Comparison of ENCODE assay signal across 18 cellular contexts in genomic region chr1:204095248-204095640, GRCh38. TPM values are rescaled to one million over a fixed set of nuclear protein-coding genes. Genes with fewer than 3 reads are reported as not detected.
A peak's percentile ranks its signal among the peaks of the same experiment; 100 is the strongest.
DNase-seq lines count a peak whose midpoint lies in the region; ATAC-seq and TF ChIP-seq lines count a peak whose summit lies in the region.
"Had no signal": no experiment of that assay in that cellular context is flagged by ENCODE, and none has a peak within 500 bp of the region (broad histone marks: within the 10 kb centered on the region; RNA-seq: fewer than 3 reads in every experiment).

No MANE protein-coding gene starts in this region.

- no peak for TF ChIP-seq POLR2A in uterus (IDR thresholded peaks at IDR 0.05)

- DNase-seq in right cardiac atrium (peak in 1 of 3 donors; percentile 19), cardiac septum (ENCODE audit: low spot score) (no peak), endodermal cell (no peak), neural progenitor cell (ENCODE audit: low spot score) (peak; percentile 42), uterus (no peak), NCI-H2081 treated with DMSO at 0.1 percent for 48 hours (lab: John Stamatoyannopoulos, UW) (no peak), activated gamma-delta T cell (lab: John Stamatoyannopoulos, UW) (no peak), NCI-H2107 (lab: John Stamatoyannopoulos, UW) (no peak)
- DNase-seq: activated CD4-positive, alpha-beta memory T cell treated with anti-CD3 and anti-CD28 coated beads for 36 hours; activated CD4-positive, CD25-positive, alpha-beta regulatory T cell; activated effector memory CD4-positive, alpha-beta T cell treated with anti-CD3 and anti-CD28 coated beads, Interleukin-2, amount 50 U/mL, for 16 hours; Kasumi-1; NCI-H524; stimulated activated CD4-positive, alpha-beta T cell treated with anti-CD3 and anti-CD28 coated beads, Interleukin-4, amount 100 ng/mL, for 4 hours; T1000 had no signal

- WGBS in right cardiac atrium = 80% methylated on average over 6 of the region's 6 CpGs
- WGBS in endodermal cell (ENCODE audit: insufficient coverage in 1 of 2, insufficient read length in 1 of 2), 2 experiments = 72 to 86% methylated on average over 6 of the region's 6 CpGs

- H3K4me2 ChIP-seq in neural progenitor cell = peak overlapping the region; percentile 87

- no peaks in the 10 kb centered on the region for H3K27me3 ChIP-seq in right cardiac atrium (ENCODE audit: control insufficient read depth, insufficient read depth)
- no peaks in the 10 kb centered on the region for H3K27me3 ChIP-seq in endodermal cell (ENCODE audit: control insufficient read depth, insufficient read depth, low read length, poor library complexity, severe bottlenecking)
- no peaks in the 10 kb centered on the region for H3K27me3 ChIP-seq in neural progenitor cell
- H3K27me3 ChIP-seq in uterus = no peaks in the 10 kb centered on the region
- H3K27me3 ChIP-seq: BLaER1 treated with 17β-estradiol and CSF1 and Interleukin-3, amounts not matched to agents 10 nM and 100 nM had no signal

- H3K4me3 Mint-ChIP-seq in endodermal cell (no peak overlapping the region), neural progenitor cell (peak overlapping the region; percentile 83)
- H3K4me3 Mint-ChIP-seq: activated CD4-positive, alpha-beta memory T cell treated with anti-CD3 and anti-CD28 coated beads for 36 hours had no signal

- no peaks in the 10 kb centered on the region for H3K9me3 ChIP-seq in right cardiac atrium (ENCODE audit: control insufficient read depth, low read length)
- H3K9me3 ChIP-seq in endodermal cell (ENCODE audit: control insufficient read depth, low read length) = no peaks in the 10 kb centered on the region
- H3K9me3 ChIP-seq in neural progenitor cell (ENCODE audit: low read depth) = no peaks in the 10 kb centered on the region
- no peaks in the 10 kb centered on the region for H3K9me3 ChIP-seq in uterus
- H3K9me3 ChIP-seq: BLaER1 treated with 17β-estradiol and CSF1 and Interleukin-3, amounts not matched to agents 10 nM and 100 nM had no signal

- intact Hi-C loops in right cardiac atrium (cut with DNase I) = no loop called here
- intact Hi-C loops in cardiac septum (cut with DNase I) = no loop called here
- intact Hi-C loops in uterus (cut with DNase I; ENCODE audit: low total_unique reads) = no loop called here

- H3F3A ChIP-seq in neural progenitor cell (ENCODE audit: low read depth) = peaks cover 47% of the 10 kb centered on the region

- no peak for ATAC-seq in right cardiac atrium
- ATAC-seq: left colon had no signal

- H3K4me1 ChIP-seq in right cardiac atrium (ENCODE audit: control insufficient read depth, insufficient read depth, low read length) (peaks cover 7% of the 10 kb centered on the region), endodermal cell (ENCODE audit: control insufficient read depth, insufficient read depth, low read length) (peaks cover 9% of the 10 kb centered on the region), neural progenitor cell (peaks cover 53% of the 10 kb centered on the region), uterus (peaks cover 9 to 32% of the 10 kb centered on the region in 2 donors)

- no peak overlapping the region for H3K4me3 ChIP-seq in right cardiac atrium (ENCODE audit: low read length)
- H3K4me3 ChIP-seq in endodermal cell (ENCODE audit: low read length) = no peak overlapping the region
- H3K4me3 ChIP-seq in neural progenitor cell = peak overlapping the region; percentile 34
- no peak overlapping the region for H3K4me3 ChIP-seq in uterus
- H3K4me3 ChIP-seq: BLaER1 treated with 17β-estradiol and CSF1 and Interleukin-3, amounts not matched to agents 10 nM and 100 nM; coronary artery had no signal

- peak overlapping the region; percentile 15 for H3K27ac ChIP-seq in right cardiac atrium (ENCODE audit: low read length)
- peak overlapping the region; percentile 91 for H3K27ac ChIP-seq in endodermal cell (ENCODE audit: low read depth, low read length)
- no peak overlapping the region for H3K27ac ChIP-seq in neural progenitor cell
- H3K27ac ChIP-seq in uterus = peak overlapping the region; percentile 37 to 99
- H3K27ac ChIP-seq: BLaER1 treated with 17β-estradiol and CSF1 and Interleukin-3, amounts not matched to agents 10 nM and 100 nM had no signal

- no peak overlapping the region for H2AFZ ChIP-seq in neural progenitor cell (replicated peaks)

- H3K27ac Mint-ChIP-seq in endodermal cell = no peak overlapping the region
- H3K27ac Mint-ChIP-seq in neural progenitor cell = peak overlapping the region; percentile 26
- H3K27ac Mint-ChIP-seq: activated CD4-positive, alpha-beta memory T cell treated with anti-CD3 and anti-CD28 coated beads for 36 hours had no signal

- H3K4me1 Mint-ChIP-seq in endodermal cell (peaks cover 56% of the 10 kb centered on the region), neural progenitor cell (peaks cover 73% of the 10 kb centered on the region)

- H3K9ac ChIP-seq in endodermal cell (ENCODE audit: extremely low read depth, low read length, poor library complexity, severe bottlenecking) (no peak overlapping the region), neural progenitor cell (no peak overlapping the region)
- H3K9ac ChIP-seq: BLaER1 treated with 17β-estradiol and CSF1 and Interleukin-3, amounts not matched to agents 10 nM and 100 nM had no signal

- H3K27me3 Mint-ChIP-seq in endodermal cell (ENCODE audit: insufficient read depth) = no peaks in the 10 kb centered on the region
- H3K27me3 Mint-ChIP-seq in neural progenitor cell (ENCODE audit: insufficient read depth, low read depth) = no peaks in the 10 kb centered on the region
- H3K27me3 Mint-ChIP-seq: activated CD4-positive, alpha-beta memory T cell treated with anti-CD3 and anti-CD28 coated beads for 36 hours had no signal

- H3K9me3 Mint-ChIP-seq in endodermal cell = no peaks in the 10 kb centered on the region
- H3K9me3 Mint-ChIP-seq in neural progenitor cell = no peaks in the 10 kb centered on the region
- H3K9me3 Mint-ChIP-seq: activated CD4-positive, alpha-beta memory T cell treated with anti-CD3 and anti-CD28 coated beads for 36 hours had no signal

- H3K36me3 ChIP-seq in endodermal cell (ENCODE audit: control insufficient read depth, insufficient read depth, low read length) (no peaks in the 10 kb centered on the region), neural progenitor cell (no peaks in the 10 kb centered on the region), uterus (no peaks in the 10 kb centered on the region)
- H3K36me3 ChIP-seq: BLaER1 treated with 17β-estradiol and CSF1 and Interleukin-3, amounts not matched to agents 10 nM and 100 nM had no signal

- TF ChIP-seq CTCF in endodermal cell (conservative IDR thresholded peaks at IDR 0.05) (no peak), neural progenitor cell (IDR thresholded peaks at IDR 0.05) (no peak), uterus (IDR thresholded peaks at IDR 0.05) (no peak)

- peaks cover 1% of the 10 kb centered on the region for H3K36me3 Mint-ChIP-seq in endodermal cell (ENCODE audit: low read depth)
- peaks cover 1% of the 10 kb centered on the region for H3K36me3 Mint-ChIP-seq in neural progenitor cell
- H3K36me3 Mint-ChIP-seq: activated CD4-positive, alpha-beta memory T cell treated with anti-CD3 and anti-CD28 coated beads for 36 hours had no signal

- H3K79me2 ChIP-seq in neural progenitor cell (ENCODE audit: low read depth) = peaks cover 98% of the 10 kb centered on the region

- peaks cover 98% of the 10 kb centered on the region for H4K20me1 ChIP-seq in neural progenitor cell (ENCODE audit: low read depth)

RNA-seq across cellular contexts. Expression of gene SOX13, which starts 22.3 kb away (rescaled TPM):
- total RNA-seq in right cardiac atrium (10 to 100 TPM; 11.4 to 17.9 (median 12.6) TPM), cardiac septum (17.9 TPM), endodermal cell (10 to 100 TPM; 75.3 to 85.3 TPM), neural progenitor cell (ENCODE audit: low replicate concordance) (27.8 and 28.6 TPM in 2 replicates), uterus (100 to 1,000 TPM in 1 of 4 donors, 10 to 100 TPM in 3; 15.7 to 139 (median 37.9) TPM)
- polyA plus RNA-seq in right cardiac atrium = 9.4 TPM
- 70.6 TPM for polyA plus RNA-seq in endodermal cell (2013, experiment 1 of 2)
- polyA plus RNA-seq in endodermal cell (2013, experiment 2 of 2) = 61.4 TPM

RNA-seq across cellular contexts. Expression of gene ETNK2, which starts 56.6 kb away (rescaled TPM):
- total RNA-seq in right cardiac atrium (1 to 10 TPM; 4.5 to 7.2 (median 5.4) TPM), cardiac septum (1.9 TPM), endodermal cell (10 to 100 TPM; 16.7 to 24.4 TPM), neural progenitor cell (ENCODE audit: low replicate concordance) (5.3 and 17.6 TPM in 2 replicates), uterus (10 to 100 TPM in 3 of 4 donors, 1 to 10 TPM in 1; 2.3 to 23.9 (median 13.9) TPM)
- 5.2 TPM for polyA plus RNA-seq in right cardiac atrium
- 11.9 TPM for polyA plus RNA-seq in endodermal cell (2013, experiment 1 of 2)
- polyA plus RNA-seq in endodermal cell (2013, experiment 2 of 2) = 11.8 TPM
